ENCODE assay signal across 7 cellular contexts in genomic region chr9:84953797-84954695, GRCh38.
DNase-seq lines count a peak whose midpoint lies in the region; ATAC-seq and TF ChIP-seq lines count a peak whose summit lies in the region.

No MANE protein-coding gene starts in this region.

- peak overlapping the region in 1 of 3 donors; percentile 44 for H3K4me3 ChIP-seq in breast epithelium
- H3K4me3 ChIP-seq in kidney epithelial cell (ENCODE audit: low read depth, low read length): no peak overlapping the region

- intact Hi-C loops in breast epithelium (cut with DNase I; ENCODE audit: low total_unique reads): loop anchor here (10.0 kb wide), 1 partner anchor 289 kb away; the partner anchor contains the start of gene NTRK2

- TF ChIP-seq POLR2A in breast epithelium (IDR thresholded peaks at IDR 0.05): no peak

- H3K36me3 ChIP-seq in breast epithelium (no peaks in the 10 kb centered on the region), kidney epithelial cell (ENCODE audit: control insufficient read depth, insufficient read depth, low read length) (no peaks in the 10 kb centered on the region)

- peak overlapping the region; percentile 62 to 84 for H3K27ac ChIP-seq in breast epithelium

- POLR2A ChIA-PET in GM10248 (lab: Yijun Ruan, JAX): no interaction called here

- H3K9me3 ChIP-seq in breast epithelium: no peaks in the 10 kb centered on the region

- CTCF ChIA-PET in GM10248 (lab: Yijun Ruan, JAX): interaction anchor here (0.6 to 2.1 kb wide), 15 partner anchors 10 to 656 kb away, joined by 3 to 8 read pairs (median 4); no protein-coding TSS in a partner anchor

- DNase-seq in GM10248 (ENCODE audit: extremely low spot score) (peak; percentile 84), HuH-7 (ENCODE audit: low spot score) (peak; percentile 68), RPMI8226 (peak; percentile 65), breast epithelium (ENCODE audit: low spot score in 2 of 2) (peak; percentile 84 to 88), kidney epithelial cell (ENCODE audit: low read depth) (no peak)
- peak; percentile 36 for DNase-seq in stimulated activated CD4-positive, alpha-beta T cell treated with anti-CD3 and anti-CD28 coated beads, Interleukin-4, amount 100 ng/mL, for 1 hour

- H3K27me3 ChIP-seq in breast epithelium: no peaks in the 10 kb centered on the region
- H3K27me3 ChIP-seq in kidney epithelial cell (ENCODE audit: control insufficient read depth, insufficient read depth, low read length): no peaks in the 10 kb centered on the region

- peak; percentile 87 for TF ChIP-seq CTCF in GM10248 (IDR thresholded peaks at IDR 0.05; ENCODE audit: control extremely low read depth, extremely low read depth, low read depth, missing control alignments)
- TF ChIP-seq CTCF in breast epithelium (IDR thresholded peaks at IDR 0.05): peak; percentile 92 to 95 (median 92)
- peak; percentile 99 for TF ChIP-seq CTCF in kidney epithelial cell (IDR thresholded peaks at IDR 0.05; ENCODE audit: insufficient read depth, low read length, poor library complexity, severe bottlenecking)

- no peaks in the 10 kb centered on the region for H3K4me1 ChIP-seq in breast epithelium

- peak; percentile 99 for ATAC-seq in GM21576 (IDR thresholded peaks at IDR 0.05; ENCODE audit: unreplicated experiment)
